In genomic region chr3:24688446-24689148, GRCh38 we compare ENCODE assay signal across 1 cellular context.
TF ChIP-seq lines count a peak whose summit lies in the region.

No MANE protein-coding gene starts in this region.

TF ChIP-seq in H1, 55 proteins besides CTCF, POLR2A, EP300 and RAD21:
- TF ChIP-seq RFX5 (IDR thresholded peaks at IDR 0.05; ENCODE audit: borderline replicate concordance, low read depth, low read length) (no peak), ASH2L (IDR thresholded peaks at IDR 0.05; ENCODE audit: low read length) (peak; percentile 37), TEAD4 (IDR thresholded peaks at IDR 0.05; ENCODE audit: low read depth, low read length) (peak; percentile 89)
